In the genomic region with DNA sequence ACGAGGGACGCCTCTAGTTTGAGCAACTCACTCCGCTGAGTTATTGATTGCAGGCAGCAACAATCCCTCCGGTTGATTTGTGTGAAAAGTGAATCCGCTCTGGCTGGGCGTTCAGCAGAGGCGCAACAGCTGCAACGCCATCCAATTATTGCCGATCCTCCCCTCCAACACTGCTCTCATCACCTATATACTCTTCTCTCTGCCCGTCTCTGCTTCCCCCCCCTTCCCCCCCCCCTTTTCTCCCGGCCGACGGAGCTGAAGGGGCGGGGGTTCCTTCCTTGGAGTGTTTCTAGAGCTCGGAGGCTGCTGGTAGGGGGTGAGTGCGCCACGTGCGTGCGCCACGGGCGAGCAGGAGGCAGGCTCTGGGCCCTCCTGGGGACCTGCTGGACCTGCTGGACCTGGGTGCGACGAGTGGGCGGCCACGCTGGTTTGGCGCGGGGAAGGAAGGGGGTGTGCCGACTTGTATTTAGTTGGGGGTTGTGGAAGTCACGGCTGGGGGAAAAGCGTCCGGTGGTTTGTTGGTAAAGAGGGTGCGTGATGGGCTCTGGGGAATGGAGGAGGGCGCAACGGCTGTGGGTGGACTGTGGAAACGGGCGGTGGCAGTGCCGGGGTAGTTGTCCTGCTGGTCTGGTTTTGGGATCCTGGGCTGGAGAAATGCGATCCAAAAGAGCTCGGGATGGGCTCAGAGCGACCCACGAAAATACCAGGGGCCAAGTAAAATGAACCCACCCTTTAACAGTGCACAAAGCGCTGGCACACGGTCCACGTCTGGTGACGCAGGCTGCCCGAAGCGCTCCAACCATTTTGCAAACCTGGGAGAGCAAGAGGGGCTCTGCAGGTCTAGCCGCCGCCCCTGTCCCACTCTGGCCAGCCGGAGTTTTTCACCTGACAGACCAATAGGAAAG, we compare ENCODE assay signal across 8 cellular contexts. TPM values are rescaled to one million over a fixed set of nuclear protein-coding genes. Genes with fewer than 3 reads are reported as not detected.
DNase-seq lines count a peak whose midpoint lies in the region; ATAC-seq, FAIRE-seq and TF ChIP-seq lines count a peak whose summit lies in the region.

No MANE protein-coding gene starts in this region.

- POLR2A ChIA-PET in GM12878 (lab: Charles Lee): interaction anchor here (0.6 to 1.7 kb wide), 6 partner anchors 52 to 1100 kb away, joined by 3 to 8 read pairs (median 4); no protein-coding TSS in a partner anchor

- peak overlapping the region; percentile 98 for H3K27ac ChIP-seq in GM12878 (ENCODE audit: control insufficient read depth, insufficient read depth)

- H3K4me1 ChIP-seq in GM12878 (ENCODE audit: control insufficient read depth, insufficient read depth, low read length) (peaks cover 3% of the 10 kb centered on the region), skeletal muscle satellite cell (ENCODE audit: control insufficient read depth, insufficient read depth, low read length) (peaks cover 3% of the 10 kb centered on the region)

- under 1% methylated on average over 43 of the region's 50 CpGs for WGBS in GM12878 (ENCODE audit: insufficient coverage, insufficient replicate concordance, low lambda C conversion rate, missing lambda C conversion rate)

- peak; percentile 2; the same call in 1 of the 2 replicates for TF ChIP-seq RAD21 in GM12878 (IDR thresholded peaks at IDR 0.05; ENCODE audit: insufficient read depth, low read depth, low read length)

- H3K4me3 ChIP-seq in GM12878: peak overlapping the region; percentile 87
- peak overlapping the region; percentile 80 for H3K4me3 ChIP-seq in skeletal muscle satellite cell (ENCODE audit: low read length)

- H2AFZ ChIP-seq in GM12878 (ENCODE audit: control insufficient read depth, low read depth, low read length): peak overlapping the region; percentile 71

- intact Hi-C loops in GM12878 (cut with micrococcal nuclease; ENCODE audit: unreplicated experiment): loop anchor here (5.0 to 10.0 kb wide), 4 partner anchors 193 to 1295 kb away; no protein-coding TSS in a partner anchor

- TF ChIP-seq POLR2A in GM12878 (IDR thresholded peaks at IDR 0.05; ENCODE audit: low read depth, low read length): peak; percentile 92

- no peaks in the 10 kb centered on the region for H3K27me3 ChIP-seq in GM12878 (replicated peaks in 1 of 2; ENCODE audit: control insufficient read depth in 2 of 2, insufficient read depth in 2 of 2, low read length in 1 of 2)
- no peaks in the 10 kb centered on the region for H3K27me3 ChIP-seq in skeletal muscle satellite cell (ENCODE audit: control insufficient read depth, insufficient read depth, low read length)

- no peaks in the 10 kb centered on the region for H4K20me1 ChIP-seq in GM12878 (ENCODE audit: control insufficient read depth, insufficient read depth)

- no peak for FAIRE-seq in GM12878 (lab: Jason Lieb, UNC)

- peaks cover 81% of the 10 kb centered on the region for H3K79me2 ChIP-seq in GM12878 (ENCODE audit: control insufficient read depth, insufficient read depth, low read length)

- H3K36me3 ChIP-seq in GM12878 (ENCODE audit: control insufficient read depth in 2 of 2, insufficient read depth in 2 of 2, low read length in 1 of 2): no peaks in the 10 kb centered on the region
- H3K36me3 ChIP-seq in skeletal muscle satellite cell (ENCODE audit: insufficient read depth, low read length): no peaks in the 10 kb centered on the region

- H3K9me3 ChIP-seq in GM12878 (replicated peaks; ENCODE audit: control insufficient read depth, insufficient read depth, low read length) (no peaks in the 10 kb centered on the region), skeletal muscle satellite cell (replicated peaks; ENCODE audit: low read length) (no peaks in the 10 kb centered on the region)

- peak; percentile 31 for ATAC-seq in GM19455 (IDR thresholded peaks at IDR 0.05; ENCODE audit: unreplicated experiment)
- ATAC-seq in GM12878: peak; percentile 56

- no peak for TF ChIP-seq EP300 in GM12878 (IDR thresholded peaks at IDR 0.05; ENCODE audit: borderline replicate concordance in 1 of 2, control insufficient read depth in 1 of 2, low read depth in 2 of 2, low read length in 2 of 2)

- RAD21 ChIA-PET in GM12878 (lab: Charles Lee; ENCODE audit: unreplicated experiment): interaction anchor here (0.6 to 3.1 kb wide), 15 partner anchors 40 to 840 kb away, joined by 3 to 22 read pairs (median 4); no protein-coding TSS in a partner anchor

- CTCF ChIA-PET in GM12878 (lab: Yijun Ruan, JAX): interaction anchor here (0.6 to 1.4 kb wide), 9 partner anchors 9 to 840 kb away, joined by 3 to 7 read pairs (median 3); no protein-coding TSS in a partner anchor

- BruUV-seq in GM12878 (replicated peaks; lab: Mats Ljungman, UMichigan): TSS peak; percentile 82

- SMC1A ChIA-PET in GM12878 (lab: Charles Lee; ENCODE audit: uncharacterized antibody, unreplicated experiment): interaction anchor here (0.6 to 3.1 kb wide), 25 partner anchors 9 to 840 kb away, joined by 3 to 12 read pairs (median 4); no protein-coding TSS in a partner anchor

- H3K4me2 ChIP-seq in GM12878 (ENCODE audit: control insufficient read depth, insufficient read depth) (peak overlapping the region; percentile 64), skeletal muscle satellite cell (ENCODE audit: low read length) (peak overlapping the region; percentile 99)

- in situ Hi-C loops in GM12878 (cut with MboI): loop anchor here (5.0 to 10.0 kb wide), 3 partner anchors 152 to 545 kb away; no protein-coding TSS in a partner anchor

- no peak for TF ChIP-seq CTCF in GM12878 (IDR thresholded peaks at IDR 0.05 in 2 of 3, conservative IDR thresholded peaks at IDR 0.05 in 1 of 3; ENCODE audit: control insufficient read depth in 2 of 3, extremely low read depth in 1 of 3, insufficient read depth in 1 of 3, low read depth in 3 of 3, low read length in 3 of 3)

- DNase-seq in Ammon's horn (ENCODE audit: low spot score) (peak; percentile 76), NAMALWA (ENCODE audit: low spot score) (peak; percentile 59), GM12878 (ENCODE audit: low read depth, low spot score) (no peak), iPS-NIHi7 (ENCODE audit: extremely low spot score) (peak; percentile 35), cortex of kidney (lab: John Stamatoyannopoulos, UW) (no peak)
- no peak for DNase-seq in stimulated activated CD8-positive, alpha-beta memory T cell treated with anti-CD3 and anti-CD28 coated beads, Interleukin-4, amount 100 ng/mL, for 48 hours

- H3K9ac ChIP-seq in GM12878 (ENCODE audit: control insufficient read depth, insufficient read depth, low read length) (peak overlapping the region; percentile 97), skeletal muscle satellite cell (ENCODE audit: low read depth, low read length) (peak overlapping the region; percentile 72)

TF ChIP-seq in GM12878, 131 proteins besides CTCF, POLR2A, EP300 and RAD21 (continues in another document):
- TF ChIP-seq STAT1 (conservative IDR thresholded peaks at IDR 0.05): no peak
- TF ChIP-seq, protein P1, sequence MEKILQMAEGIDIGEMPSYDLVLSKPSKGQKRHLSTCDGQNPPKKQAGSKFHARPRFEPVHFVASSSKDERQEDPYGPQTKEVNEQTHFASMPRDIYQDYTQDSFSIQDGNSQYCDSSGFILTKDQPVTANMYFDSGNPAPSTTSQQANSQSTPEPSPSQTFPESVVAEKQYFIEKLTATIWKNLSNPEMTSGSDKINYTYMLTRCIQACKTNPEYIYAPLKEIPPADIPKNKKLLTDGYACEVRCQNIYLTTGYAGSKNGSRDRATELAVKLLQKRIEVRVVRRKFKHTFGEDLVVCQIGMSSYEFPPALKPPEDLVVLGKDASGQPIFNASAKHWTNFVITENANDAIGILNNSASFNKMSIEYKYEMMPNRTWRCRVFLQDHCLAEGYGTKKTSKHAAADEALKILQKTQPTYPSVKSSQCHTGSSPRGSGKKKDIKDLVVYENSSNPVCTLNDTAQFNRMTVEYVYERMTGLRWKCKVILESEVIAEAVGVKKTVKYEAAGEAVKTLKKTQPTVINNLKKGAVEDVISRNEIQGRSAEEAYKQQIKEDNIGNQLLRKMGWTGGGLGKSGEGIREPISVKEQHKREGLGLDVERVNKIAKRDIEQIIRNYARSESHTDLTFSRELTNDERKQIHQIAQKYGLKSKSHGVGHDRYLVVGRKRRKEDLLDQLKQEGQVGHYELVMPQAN (conservative IDR thresholded peaks at IDR 0.05): no peak; the same call in 1 of the 2 replicates
- TF ChIP-seq BMI1 (IDR thresholded peaks at IDR 0.05; ENCODE audit: borderline replicate concordance): no peak

RNA-seq across cellular contexts. Expression of a gene that starts 6.4 kb away (rescaled TPM):
- 839 and 919 TPM in 2 replicates for total RNA-seq in GM12878 (2013; cell fraction: nucleolus; rRNA removed)
- total RNA-seq in GM12878 (2014; rRNA removed) (175 and 219 TPM in 2 replicates), GM12878 (2014; rRNA removed; fragmentation: Illumina TruSeq; extraction: Trizol) (220 and 236 TPM in 2 replicates), GM12878 (2021) (207 and 225 TPM in 2 replicates)
- polyA plus RNA-seq in GM12878 (2011; ENCODE audit: low read depth): 89.3 TPM
- polyA plus RNA-seq in GM12878 (2011; rRNA removed) (105 and 125 TPM in 2 replicates), GM12878 (2014; fragmentation: Illumina TruSeq; extraction: Trizol) (209 and 260 TPM in 2 replicates), GM12878 (2014; fragmentation: Nextera tagmentation; extraction: Ambion mirVana) (100 to 1,000 TPM; 143 to 147 TPM), GM12878 (2014; rRNA removed) (99.5 and 104 TPM in 2 replicates), GM12878 (2016; fragmentation: Nextera tagmentation; extraction: Ambion mirVana) (100 to 1,000 TPM; 186 to 199 TPM)
- 139 and 145 TPM in 2 replicates for polyA plus RNA-seq in GM12878 (2011; cell fraction: cytosol; rRNA removed)
- 105 and 117 TPM in 2 replicates for polyA plus RNA-seq in GM12878 (2011; cell fraction: nucleus; rRNA removed)
- polyA plus RNA-seq in GM12878 (2012): 115 and 139 TPM in 2 replicates
- polyA minus RNA-seq in GM12878 (2011; rRNA and poly(A)+ RNA removed): 323 and 371 TPM in 2 replicates
- 81.9 and 107 TPM in 2 replicates for polyA minus RNA-seq in GM12878 (2011; cell fraction: cytosol; rRNA and poly(A)+ RNA removed)
- polyA minus RNA-seq in GM12878 (2011; cell fraction: nucleus; rRNA and poly(A)+ RNA removed): 194 and 315 TPM in 2 replicates
- 2.3 and 23.2 TPM in 2 replicates for total RNA-seq in skeletal muscle satellite cell (2012; rRNA removed)

Comparison
In these comparisons a context has a peak if more than half of its experiments do, and no peak if none do; other contexts are left out.
1. DNase-seq: peak in Ammon's horn (single experiment), NAMALWA (single experiment) and iPS-NIHi7 (single experiment); none in GM12878 (single experiment), stimulated activated CD8-positive, alpha-beta memory T cell treated with anti-CD3 and anti-CD28 coated beads, Interleukin-4, amount 100 ng/mL, for 48 hours (single experiment) and cortex of kidney (single experiment).